In genomic region chr20:50085481-50086365, GRCh38 we compare ENCODE assay signal across 8 cellular contexts.
DNase-seq lines count a peak whose midpoint lies in the region; ATAC-seq and TF ChIP-seq lines count a peak whose summit lies in the region.

No MANE protein-coding gene starts in this region.

- no peak for ATAC-seq in GM21360 (IDR thresholded peaks at IDR 0.05; ENCODE audit: unreplicated experiment)

- peak; percentile 57 for DNase-seq in ACHN
- peak; percentile 66 for DNase-seq in NCI-H146 (lab: John Stamatoyannopoulos, UW)
- peak in 3 of 5 donors; percentile 12 to 43 (median 32) for DNase-seq in T-helper 1 cell
- peak; percentile 82 for DNase-seq in choroid plexus epithelial cell (ENCODE audit: low read depth)
- DNase-seq in kidney glomerular epithelial cell (lab: John Stamatoyannopoulos, UW), result peak; percentile 20
- DNase-seq in stimulated activated CD4-positive, alpha-beta T cell treated with anti-CD3 and anti-CD28 coated beads, Interleukin-4, amount 100 ng/mL, for 24 hours, result peak; percentile 40

- TF ChIP-seq CTCF in GM12801 (IDR thresholded peaks at IDR 0.05; ENCODE audit: extremely low read depth, insufficient read length) (peak; percentile 53), choroid plexus epithelial cell (conservative IDR thresholded peaks at IDR 0.05; ENCODE audit: low read depth, low read length) (peak; percentile 79)

- H3K4me3 ChIP-seq in choroid plexus epithelial cell (ENCODE audit: low read depth, low read length), result peak overlapping the region; percentile 22

- in situ Hi-C loops in ACHN (cut with HindIII; ENCODE audit: low pct_ligation_motif_present, low pct_unique_long_range_greater_than_20kb, low sequenced_read_pairs), result no loop called here

Comparison
In these comparisons a context has a peak if more than half of its experiments do, and no peak if none do; other contexts are left out.
1. DNase-seq: peak in every context shown above with its lines; median percentile 82 in choroid plexus epithelial cell; 66 in NCI-H146; 57 in ACHN; 40 in stimulated activated CD4-positive, alpha-beta T cell treated with anti-CD3 and anti-CD28 coated beads, Interleukin-4, amount 100 ng/mL, for 24 hours; 32 in T-helper 1 cell; 20 in kidney glomerular epithelial cell.